Comparison of ENCODE assay signal across 18 cellular contexts in the genomic region with DNA sequence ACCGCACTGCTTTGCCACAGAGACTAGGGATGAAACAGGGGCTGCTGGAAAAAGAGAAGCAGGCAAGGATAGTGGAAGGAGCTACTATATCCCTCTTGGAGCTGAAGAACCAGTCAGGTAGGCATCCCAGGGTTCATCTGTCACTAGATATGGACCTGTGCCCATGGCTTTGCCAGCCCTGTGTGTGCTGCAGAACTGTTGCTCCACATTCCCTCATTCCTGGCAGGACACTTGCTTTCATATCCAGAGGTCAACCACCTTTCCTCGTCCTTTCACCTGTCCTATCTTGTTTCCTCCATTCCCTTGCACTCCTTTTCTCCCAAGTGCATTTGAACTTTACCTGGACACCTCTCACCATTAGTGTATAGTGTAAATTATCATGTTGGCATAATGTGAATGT. TPM values are rescaled to one million over a fixed set of nuclear protein-coding genes. Genes with fewer than 3 reads are reported as not detected.
DNase-seq lines count a peak whose midpoint lies in the region; ATAC-seq, FAIRE-seq and TF ChIP-seq lines count a peak whose summit lies in the region.
"Had no signal": no experiment of that assay in that cellular context is flagged by ENCODE, and none has a peak within 500 bp of the region (broad histone marks: within the 10 kb centered on the region; RNA-seq: fewer than 3 reads in every experiment).

No MANE protein-coding gene starts in this region.

- intact Hi-C loops in CD8-positive, alpha-beta T cell (cut with DNase I, micrococcal nuclease), result loop anchor here (5.0 to 10.0 kb wide), 3 partner anchors 204 to 713 kb away; a partner anchor contains a TSS
- intact Hi-C loops in pancreas (cut with DNase I), result no loop called here

- WGBS in pancreas, 2 donors, result 36 to 37% methylated on average over 2 of the region's 2 CpGs

- no peak for ATAC-seq in CD8-positive, alpha-beta T cell
- no peak for ATAC-seq in effector memory CD8-positive, alpha-beta T cell (replicated peaks)
- ATAC-seq in pancreas (peak; percentile 47 to 79 (median 68)), GM18520 (IDR thresholded peaks at IDR 0.05; ENCODE audit: unreplicated experiment) (no peak)
- ATAC-seq: K562 had no signal

- no peaks in the 10 kb centered on the region for H3K27me3 Mint-ChIP-seq in CD8-positive, alpha-beta T cell (ENCODE audit: low read depth)
- H3K27me3 Mint-ChIP-seq in IgD-negative memory B cell, result no peaks in the 10 kb centered on the region
- H3K27me3 Mint-ChIP-seq in effector memory CD8-positive, alpha-beta T cell, result no peaks in the 10 kb centered on the region
- H3K27me3 Mint-ChIP-seq: dendritic cell treated with granulocyte-macrophage colony-stimulating factor and Interleukin-4, amounts not matched to agents 40 ng/mL and 50 ng/mL, for 4 days had no signal

- H3K36me3 ChIP-seq in CD8-positive, alpha-beta T cell (ENCODE audit: insufficient read depth, low read length), result peaks cover 3% of the 10 kb centered on the region
- peaks cover 0 to under 1% (median 0%) of the 10 kb centered on the region in 3 donors for H3K36me3 ChIP-seq in pancreas
- H3K36me3 ChIP-seq: prostate gland had no signal

- POLR2A ChIA-PET in CD8-positive, alpha-beta T cell (lab: Charles Lee), result interaction anchor here (0.6 to 8.6 kb wide), 10 partner anchors 8 to 222 kb away, joined by 3 to 86 read pairs (median 4); a partner anchor contains a TSS

- H3K27me3 ChIP-seq in CD8-positive, alpha-beta T cell (ENCODE audit: insufficient read depth, low read length), result no peaks in the 10 kb centered on the region
- H3K27me3 ChIP-seq in pancreas, result no peaks in the 10 kb centered on the region

- no peaks in the 10 kb centered on the region for H3K9me3 ChIP-seq in CD8-positive, alpha-beta T cell (ENCODE audit: low read length)
- H3K9me3 ChIP-seq in pancreas, result no peaks in the 10 kb centered on the region
- H3K9me3 ChIP-seq: prostate gland had no signal

- H3K9me3 Mint-ChIP-seq in CD8-positive, alpha-beta T cell, result no peaks in the 10 kb centered on the region
- H3K9me3 Mint-ChIP-seq in IgD-negative memory B cell, result no peaks in the 10 kb centered on the region
- no peaks in the 10 kb centered on the region for H3K9me3 Mint-ChIP-seq in effector memory CD8-positive, alpha-beta T cell
- H3K9me3 Mint-ChIP-seq: dendritic cell treated with granulocyte-macrophage colony-stimulating factor and Interleukin-4, amounts not matched to agents 40 ng/mL and 50 ng/mL, for 4 days had no signal

- no peak for FAIRE-seq in pancreas (lab: Jason Lieb, UNC)
- FAIRE-seq: GM18507, K562 had no signal

- H3K4me3 ChIP-seq in CD8-positive, alpha-beta T cell (ENCODE audit: low read depth, low read length), result peak overlapping the region; percentile 48
- no peak overlapping the region for H3K4me3 ChIP-seq in pancreas
- H3K4me3 ChIP-seq: K562, prostate gland had no signal

- DNase-seq in CD8-positive, alpha-beta T cell, result no peak
- no peak for DNase-seq in effector memory CD8-positive, alpha-beta T cell
- DNase-seq in pancreas (peak in 1 of 6 donors; percentile 24), SIG-M5 treated with dmso at 0.1 percent for 504 hours (lab: John Stamatoyannopoulos, UW; ENCODE audit: unreplicated experiment) (no peak), cortex of kidney (lab: John Stamatoyannopoulos, UW) (no peak)
- DNase-seq: activated CD4-positive, alpha-beta T cell treated with anti-CD3 and anti-CD28 coated beads, Interleukin-2, amount 50 U/mL, for 48 hours; amygdala; GDM1; mesenchymal stem cell; NCI-H146; NCI-H446; stimulated activated CD4-positive, alpha-beta T cell treated with anti-CD3 and anti-CD28 coated beads, Interleukin-2, amount 100 ng/mL, for 24 hours had no signal

- peak overlapping the region; percentile 96 for H3K27ac Mint-ChIP-seq in CD8-positive, alpha-beta T cell
- peak overlapping the region in 2 of 3 donors; percentile 9 to 84 for H3K27ac Mint-ChIP-seq in IgD-negative memory B cell
- peak overlapping the region; percentile 78 to 90 for H3K27ac Mint-ChIP-seq in effector memory CD8-positive, alpha-beta T cell
- H3K27ac Mint-ChIP-seq: dendritic cell treated with granulocyte-macrophage colony-stimulating factor and Interleukin-4, amounts not matched to agents 40 ng/mL and 50 ng/mL, for 4 days had no signal

- H3K4me1 ChIP-seq in CD8-positive, alpha-beta T cell (ENCODE audit: insufficient read depth, low read length), result peaks cover 88% of the 10 kb centered on the region
- H3K4me1 ChIP-seq in pancreas, result peaks cover 61 to 81% (median 74%) of the 10 kb centered on the region in 3 donors
- H3K4me1 ChIP-seq: prostate gland had no signal

- CTCF ChIA-PET in CD8-positive, alpha-beta T cell (lab: Charles Lee), result interaction anchor here (1.3 to 4.4 kb wide), 5 partner anchors 49 to 204 kb away, joined by 3 to 25 read pairs (median 16); no protein-coding TSS in a partner anchor

- H3K4me3 Mint-ChIP-seq in CD8-positive, alpha-beta T cell, result peak overlapping the region; percentile 77
- H3K4me3 Mint-ChIP-seq in IgD-negative memory B cell, result peak overlapping the region in 2 of 4 donors; percentile 12 to 18
- H3K4me3 Mint-ChIP-seq in effector memory CD8-positive, alpha-beta T cell, result peak overlapping the region; percentile 48 to 73
- H3K4me3 Mint-ChIP-seq: dendritic cell treated with granulocyte-macrophage colony-stimulating factor and Interleukin-4, amounts not matched to agents 40 ng/mL and 50 ng/mL, for 4 days had no signal

- TF ChIP-seq CTCF in CD8-positive, alpha-beta T cell (IDR thresholded peaks at IDR 0.05), result no peak
- TF ChIP-seq CTCF in pancreas (IDR thresholded peaks at IDR 0.05), result no peak

- peaks cover 44% of the 10 kb centered on the region for H3K36me3 Mint-ChIP-seq in CD8-positive, alpha-beta T cell
- H3K36me3 Mint-ChIP-seq in IgD-negative memory B cell, result peaks cover 4% of the 10 kb centered on the region
- H3K36me3 Mint-ChIP-seq in effector memory CD8-positive, alpha-beta T cell (ENCODE audit: insufficient read depth), result peaks cover 28% of the 10 kb centered on the region

- H3K4me1 Mint-ChIP-seq in CD8-positive, alpha-beta T cell (ENCODE audit: low read depth), result peaks cover 83% of the 10 kb centered on the region
- H3K4me1 Mint-ChIP-seq in IgD-negative memory B cell, result peaks cover 38 to 50% (median 43%) of the 10 kb centered on the region in 3 donors
- H3K4me1 Mint-ChIP-seq in effector memory CD8-positive, alpha-beta T cell (ENCODE audit: low read depth in 2 of 2), result peaks cover 34 to 57% of the 10 kb centered on the region in 2 donors

- H3K27ac ChIP-seq in CD8-positive, alpha-beta T cell (ENCODE audit: low read depth, low read length), result peak overlapping the region; percentile 57
- peak overlapping the region in 1 of 4 donors; percentile 4 for H3K27ac ChIP-seq in pancreas
- H3K27ac ChIP-seq: prostate gland had no signal

RNA-seq across cellular contexts. Expression of a gene that starts 12.0 kb away (rescaled TPM):
- total RNA-seq in CD8-positive, alpha-beta T cell, result 100 to 1,000 TPM; 280 to 281 TPM
- polyA plus RNA-seq in IgD-negative memory B cell, result 24.8 TPM
- 10 to 100 TPM; 14.4 to 24.2 (median 18.2) TPM for total RNA-seq in pancreas
- 10 to 100 TPM in 1 of 2 donors, 1 to 10 TPM in 1; 6.3 to 13.5 TPM for polyA plus RNA-seq in pancreas

Comparison
In these comparisons a context has a peak if more than half of its experiments do, and no peak if none do; other contexts are left out.
1. ATAC-seq: peak in pancreas (4 of 4); none in CD8-positive, alpha-beta T cell (single experiment), effector memory CD8-positive, alpha-beta T cell (single experiment) and GM18520 (single experiment).
2. RNA of a gene that starts 12.0 kb away (total RNA-seq): 280 to 281 TPM in CD8-positive, alpha-beta T cell; 14.4 to 24.2 TPM in pancreas; every median in the first group is over 10 times any median in the second.
3. intact Hi-C loops: an anchor here in CD8-positive, alpha-beta T cell (5.0 to 10.0 kb wide); none called in pancreas.
4. Peak in every context shown above with its lines, with median percentiles within 50 percentile points of each other: H3K27ac Mint-ChIP-seq.